Comparison of ENCODE assay signal across 13 cellular contexts in genomic region chr22:37299969-37300509, GRCh38. TPM values are rescaled to one million over a fixed set of nuclear protein-coding genes. Genes with fewer than 3 reads are reported as not detected.
DNase-seq lines count a peak whose midpoint lies in the region; ATAC-seq and TF ChIP-seq lines count a peak whose summit lies in the region.
"Had no signal": no experiment of that assay in that cellular context is flagged by ENCODE, and none has a peak within 500 bp of the region (broad histone marks: within the 10 kb centered on the region; RNA-seq: fewer than 3 reads in every experiment).

No MANE protein-coding gene starts in this region.

- H3K4me3 ChIP-seq in hepatocyte, result no peak overlapping the region
- H3K4me3 ChIP-seq: right atrium auricular region had no signal

- H3K79me2 ChIP-seq in hepatocyte, result no peaks in the 10 kb centered on the region

- peaks cover 71% of the 10 kb centered on the region for H3K4me1 Mint-ChIP-seq in activated naive CD4-positive, alpha-beta T cell treated with anti-CD3 and anti-CD28 coated beads, Interleukin-2, amount 50 U/mL, for 24 hours
- H3K4me1 Mint-ChIP-seq in T-helper 17 cell (peaks cover 44% of the 10 kb centered on the region), immature natural killer cell (peaks cover 71 to 73% of the 10 kb centered on the region in 2 donors)

- no peak for ATAC-seq in T-helper 17 cell

- DNase-seq in activated naive CD4-positive, alpha-beta T cell (lab: John Stamatoyannopoulos, UW), result no peak
- DNase-seq in T-helper 17 cell (no peak), immature natural killer cell (no peak), hepatocyte (ENCODE audit: low spot score) (no peak), NOMO-1 treated with DMSO at 0.1 percent for 48 hours (lab: John Stamatoyannopoulos, UW; ENCODE audit: unreplicated experiment) (no peak), iPS-NIHi7 (ENCODE audit: extremely low spot score) (no peak), DMS79 (lab: John Stamatoyannopoulos, UW) (no peak)
- DNase-seq: DMS79 treated with DMSO at 0.1 percent for 48 hours, foreskin melanocyte, mammary epithelial cell had no signal

- H3K9me3 Mint-ChIP-seq in activated naive CD4-positive, alpha-beta T cell treated with anti-CD3 and anti-CD28 coated beads, Interleukin-2, amount 50 U/mL, for 24 hours, result no peaks in the 10 kb centered on the region
- peaks cover 0 to 1% (median 0%) of the 10 kb centered on the region in 6 donors for H3K9me3 Mint-ChIP-seq in immature natural killer cell

- no peaks in the 10 kb centered on the region for H4K20me1 ChIP-seq in hepatocyte (ENCODE audit: insufficient read depth, poor library complexity, severe bottlenecking)

- H3K4me3 Mint-ChIP-seq in activated naive CD4-positive, alpha-beta T cell treated with anti-CD3 and anti-CD28 coated beads, Interleukin-2, amount 50 U/mL, for 24 hours, result peak overlapping the region; percentile 30
- H3K4me3 Mint-ChIP-seq in T-helper 17 cell, result peak overlapping the region; percentile 82
- H3K4me3 Mint-ChIP-seq in immature natural killer cell, result peak overlapping the region; percentile 1 to 68 (median 38)

- WGBS in hepatocyte (ENCODE audit: low lambda C conversion rate, missing lambda C conversion rate), result 99% methylated on average over 4 of the region's 4 CpGs

- peak overlapping the region; percentile 96 for H3K27ac Mint-ChIP-seq in activated naive CD4-positive, alpha-beta T cell treated with anti-CD3 and anti-CD28 coated beads, Interleukin-2, amount 50 U/mL, for 24 hours
- peak overlapping the region; percentile 96 for H3K27ac Mint-ChIP-seq in T-helper 17 cell
- peak overlapping the region; percentile 81 to 93 (median 91) for H3K27ac Mint-ChIP-seq in immature natural killer cell

- no peaks in the 10 kb centered on the region for H3K27me3 Mint-ChIP-seq in activated naive CD4-positive, alpha-beta T cell treated with anti-CD3 and anti-CD28 coated beads, Interleukin-2, amount 50 U/mL, for 24 hours
- H3K27me3 Mint-ChIP-seq in T-helper 17 cell, result no peaks in the 10 kb centered on the region
- peaks cover 0 to 3% (median 2%) of the 10 kb centered on the region in 3 donors for H3K27me3 Mint-ChIP-seq in immature natural killer cell (ENCODE audit: low read depth in 3 of 3)

- H3K4me2 ChIP-seq in hepatocyte, result no peak overlapping the region

- no peak for TF ChIP-seq CTCF in hepatocyte (IDR thresholded peaks at IDR 0.05; ENCODE audit: poor library complexity)

- H3K4me1 ChIP-seq in hepatocyte (ENCODE audit: insufficient read depth), result peaks cover 5% of the 10 kb centered on the region
- H3K4me1 ChIP-seq: right atrium auricular region had no signal

- no peak overlapping the region for H3K27ac ChIP-seq in hepatocyte
- H3K27ac ChIP-seq: right atrium auricular region had no signal

- H3K36me3 ChIP-seq in hepatocyte (replicated peaks; ENCODE audit: insufficient read depth, low read depth), result no peaks in the 10 kb centered on the region
- H3K36me3 ChIP-seq: right atrium auricular region had no signal

- peaks cover 12% of the 10 kb centered on the region for H3K36me3 Mint-ChIP-seq in activated naive CD4-positive, alpha-beta T cell treated with anti-CD3 and anti-CD28 coated beads, Interleukin-2, amount 50 U/mL, for 24 hours
- H3K36me3 Mint-ChIP-seq in T-helper 17 cell (ENCODE audit: low read depth) (peaks cover 5% of the 10 kb centered on the region), immature natural killer cell (peaks cover 25 to 55% (median 38%) of the 10 kb centered on the region in 3 donors)

- H3K9me3 ChIP-seq in T-helper 17 cell (ENCODE audit: control insufficient read depth, low read length, poor library complexity, severe bottlenecking) (no peaks in the 10 kb centered on the region), hepatocyte (ENCODE audit: low read depth) (no peaks in the 10 kb centered on the region)
- H3K9me3 ChIP-seq: right atrium auricular region had no signal

- no peaks in the 10 kb centered on the region for H3K27me3 ChIP-seq in hepatocyte
- H3K27me3 ChIP-seq: right atrium auricular region had no signal

- H3K9me2 ChIP-seq in hepatocyte (replicated peaks; ENCODE audit: insufficient read depth), result no peaks in the 10 kb centered on the region

- H2AFZ ChIP-seq in hepatocyte, result no peak overlapping the region

RNA-seq across cellular contexts. Expression of gene CYTH4, which starts 17.7 kb away (rescaled TPM):
- total RNA-seq in T-helper 17 cell (10 to 100 TPM; 89.5 to 98.7 TPM), hepatocyte (0.57 and 0.96 TPM in 2 replicates)
- polyA plus RNA-seq in immature natural killer cell (10 to 100 TPM; 42.5 to 95.4 (median 54.1) TPM), hepatocyte (0.24 and 0.94 TPM in 2 replicates)
- total RNA-seq: H7 had no signal

RNA-seq across cellular contexts. Expression of gene RAC2, which starts 56.0 kb away (rescaled TPM):
- total RNA-seq in T-helper 17 cell, result 100 to 1,000 TPM; 297 to 478 TPM
- 1,000 to 10,000 TPM in 2 of 3 donors, 100 to 1,000 TPM in 1; 962 to 1,843 (median 1,262) TPM for polyA plus RNA-seq in immature natural killer cell
- total RNA-seq in hepatocyte, result 4.7 and 10.5 TPM in 2 replicates
- polyA plus RNA-seq in hepatocyte, result 9.9 and 11.3 TPM in 2 replicates

Comparison
In these comparisons a context has a peak if more than half of its experiments do, and no peak if none do; other contexts are left out.
1. H3K4me3 Mint-ChIP-seq: peak in every context shown above with its lines; median percentile 82 in T-helper 17 cell; 38 in immature natural killer cell; 30 in activated naive CD4-positive, alpha-beta T cell treated with anti-CD3 and anti-CD28 coated beads, Interleukin-2, amount 50 U/mL, for 24 hours.
2. RNA of gene CYTH4, which starts 17.7 kb away (total RNA-seq): 89.5 to 98.7 TPM in T-helper 17 cell; 0.57 to 0.96 TPM in hepatocyte; every median in the first group is over 10 times any median in the second.
3. RNA of gene RAC2, which starts 56.0 kb away (total RNA-seq): 297 to 478 TPM in T-helper 17 cell; 4.7 to 10.5 TPM in hepatocyte; every median in the first group is over 10 times any median in the second.
4. Peak in every context shown above with its lines, with median percentiles within 50 percentile points of each other: H3K27ac Mint-ChIP-seq.